ENCODE assay signal across 6 cellular contexts in the genomic region with DNA sequence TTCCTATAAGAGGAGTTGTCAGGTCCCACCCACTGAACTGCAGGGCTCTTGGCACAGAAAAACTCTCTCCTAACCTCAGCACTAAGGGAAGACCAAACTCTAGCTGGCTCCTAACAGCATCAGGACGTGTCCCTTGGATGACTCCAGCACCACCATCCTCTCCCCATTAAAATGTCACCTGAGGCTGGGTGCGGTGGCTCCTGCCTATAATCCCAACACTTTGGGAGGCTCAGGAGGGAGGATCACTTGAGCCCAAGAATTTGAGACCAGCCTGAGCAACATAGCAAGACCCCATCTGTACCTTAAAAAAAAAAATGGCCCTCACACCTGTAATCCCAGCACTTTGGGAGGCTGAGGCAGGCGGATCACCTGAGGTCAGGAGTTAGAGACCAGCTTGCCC.
"Had no signal": no experiment of that assay in that cellular context is flagged by ENCODE, and none has a peak within 500 bp of the region (broad histone marks: within the 10 kb centered on the region; RNA-seq: fewer than 3 reads in every experiment).

No MANE protein-coding gene starts in this region.

- ATAC-seq: HepG2, K562 had no signal

- H3K9me3 Mint-ChIP-seq: IgD-negative memory B cell had no signal

- DNase-seq: IMR-90, KBM-7, KG1 had no signal
